13 cellular contexts compared by ENCODE assay signal in genomic region chr1:30901798-30902652, GRCh38. TPM values are rescaled to one million over a fixed set of nuclear protein-coding genes. Genes with fewer than 3 reads are reported as not detected.
DNase-seq lines count a peak whose midpoint lies in the region; ATAC-seq, FAIRE-seq and TF ChIP-seq lines count a peak whose summit lies in the region.
"Had no signal": no experiment of that assay in that cellular context is flagged by ENCODE, and none has a peak within 500 bp of the region (broad histone marks: within the 10 kb centered on the region; RNA-seq: fewer than 3 reads in every experiment).

No MANE protein-coding gene starts in this region.

- H4K5ac ChIP-seq in H1 (ENCODE audit: insufficient read length, low read depth, low read length) = no peak overlapping the region

- H3K4ac ChIP-seq in H1 (replicated peaks; ENCODE audit: insufficient read length, low read depth, low read length) = no peak overlapping the region

- H3K9ac ChIP-seq in H1 (replicated peaks in 1 of 4; ENCODE audit: extremely low read depth in 1 of 4, low read depth in 3 of 4, low read length in 3 of 4) = no peak overlapping the region

- H2BK15ac ChIP-seq in H1 (ENCODE audit: low read length) = 0 out of 2 replicates have a peak overlapping the region, but pooled peaks have one; percentile 3

- no peaks in the 10 kb centered on the region; the same call in 1 of the 2 replicates for H3K23me2 ChIP-seq in H1 (ENCODE audit: low read depth, low read length)

- TF ChIP-seq CTCF in Panc1 (IDR thresholded peaks at IDR 0.05) = no peak
- TF ChIP-seq CTCF in H1 (IDR thresholded peaks at IDR 0.05; ENCODE audit: control extremely low read depth in 1 of 3, insufficient read depth in 1 of 3, low read depth in 1 of 3, low read length in 3 of 3) = no peak
- TF ChIP-seq CTCF in lower lobe of right lung (IDR thresholded peaks at IDR 0.05) = no peak
- no peak for TF ChIP-seq CTCF in thoracic aorta (IDR thresholded peaks at IDR 0.05)

- no peak overlapping the region for H3K27ac ChIP-seq in Panc1 (ENCODE audit: low read length)
- no peak overlapping the region for H3K27ac ChIP-seq in H1 (ENCODE audit: low read depth, low read length)
- peak overlapping the region; percentile 60 for H3K27ac ChIP-seq in lower lobe of right lung
- peak overlapping the region; percentile 78 to 86 for H3K27ac ChIP-seq in thoracic aorta

- H4K91ac ChIP-seq in H1 (replicated peaks; ENCODE audit: insufficient read length, low read length) = no peak overlapping the region

- H3K4me2 ChIP-seq in H1 (ENCODE audit: insufficient read depth in 1 of 2, low read depth in 2 of 2, low read length in 2 of 2) = peak overlapping the region in 1 of 2 experiments; percentile 23; a peak in 1 of 4 replicates

- POLR2A ChIA-PET in Panc1 (lab: Charles Lee) = no interaction called here
- POLR2A ChIA-PET in H1 (lab: Charles Lee; ENCODE audit: partially characterized antibody) = interaction anchor here (0.7 to 1.2 kb wide), 2 partner anchors 8 to 30 kb away, joined by 3 read pairs; no protein-coding TSS in a partner anchor

- H4K8ac ChIP-seq in H1 (ENCODE audit: extremely low read depth, insufficient read depth, low read length) = no peak overlapping the region

- no peaks in the 10 kb centered on the region for H3K36me3 ChIP-seq in Panc1 (ENCODE audit: control insufficient read depth, insufficient read depth, low read length)
- H3K36me3 ChIP-seq in H1 (ENCODE audit: control insufficient read depth in 2 of 4, insufficient read depth in 4 of 4, low read length in 3 of 4) = no peaks in the 10 kb centered on the region
- no peaks in the 10 kb centered on the region for H3K36me3 ChIP-seq in lower lobe of right lung
- no peaks in the 10 kb centered on the region for H3K36me3 ChIP-seq in thoracic aorta

- peaks cover 17% of the 10 kb centered on the region for H3K4me1 ChIP-seq in Panc1 (ENCODE audit: control insufficient read depth, insufficient read depth, low read length)
- peaks cover 4 to 25% (median 11%) of the 10 kb centered on the region in 4 experiments for H3K4me1 ChIP-seq in H1 (replicated peaks in 1 of 4; ENCODE audit: control insufficient read depth in 3 of 4, insufficient read depth in 4 of 4, low read length in 3 of 4)
- H3K4me1 ChIP-seq in lower lobe of right lung = peaks cover 38% of the 10 kb centered on the region
- H3K4me1 ChIP-seq in thoracic aorta (ENCODE audit: control insufficient read depth in 1 of 2, low read depth in 2 of 2) = peaks cover 16 to 74% of the 10 kb centered on the region in 2 donors

- no peaks in the 10 kb centered on the region for H3K27me3 ChIP-seq in Panc1 (ENCODE audit: control insufficient read depth, insufficient read depth, low read length)
- H3K27me3 ChIP-seq in H1 (replicated peaks in 1 of 4; ENCODE audit: control insufficient read depth in 3 of 4, extremely low read depth in 1 of 4, insufficient read depth in 3 of 4, low read length in 3 of 4) = peaks cover 0 to 6% (median 3%) of the 10 kb centered on the region in 4 experiments; a peak in 3 of 7 replicates
- no peaks in the 10 kb centered on the region for H3K27me3 ChIP-seq in lower lobe of right lung (ENCODE audit: low read depth)
- no peaks in the 10 kb centered on the region for H3K27me3 ChIP-seq in thoracic aorta (replicated peaks; ENCODE audit: insufficient read depth)

- WGBS in H1 (ENCODE audit: extremely low coverage in 1 of 2, insufficient coverage in 1 of 2, insufficient read length in 1 of 2, insufficient replicate concordance in 2 of 2, low coverage in 1 of 2, low lambda C conversion rate in 2 of 2, missing lambda C conversion rate in 1 of 2), 2 experiments = 82% methylated on average over 8 of the region's 11 CpGs; no CpG with 5 or more reads in 1 of the 2 experiments

- H3K4me3 ChIP-seq in Panc1 (ENCODE audit: low read depth in 2 of 2, low read length in 2 of 2) = no peak overlapping the region
- no peak overlapping the region for H3K4me3 ChIP-seq in H1 (ENCODE audit: extremely low read depth in 1 of 4, insufficient read depth in 2 of 4, low read depth in 3 of 4, low read length in 4 of 4)
- no peak overlapping the region for H3K4me3 ChIP-seq in lower lobe of right lung
- peak overlapping the region; percentile 6 for H3K4me3 ChIP-seq in thoracic aorta

- H3K23ac ChIP-seq in H1 (ENCODE audit: insufficient read length) = no peak overlapping the region

- H3K14ac ChIP-seq in H1 (ENCODE audit: insufficient read length) = no peak overlapping the region

- TF ChIP-seq RAD21 in H1 (IDR thresholded peaks at IDR 0.05 in 1 of 2, conservative IDR thresholded peaks at IDR 0.05 in 1 of 2; ENCODE audit: low read depth in 2 of 2, low read length in 2 of 2) = no peak

- peaks cover 10 to 17% of the 10 kb centered on the region in 2 experiments for H4K20me1 ChIP-seq in H1 (replicated peaks in 1 of 2; ENCODE audit: control insufficient read depth in 1 of 2, insufficient read depth in 2 of 2, low read length in 2 of 2)

- FAIRE-seq in H1 (lab: Jason Lieb, UNC) = no peak
- FAIRE-seq: GM12891, islet of Langerhans had no signal

- H3K9me3 ChIP-seq in Panc1 (ENCODE audit: control insufficient read depth, insufficient read depth, low read depth, low read length) (no peaks in the 10 kb centered on the region), H1 (ENCODE audit: insufficient read depth in 2 of 2, low read depth in 1 of 2, low read length in 1 of 2) (no peaks in the 10 kb centered on the region), lower lobe of right lung (no peaks in the 10 kb centered on the region), thoracic aorta (no peaks in the 10 kb centered on the region)

- no peak for TF ChIP-seq POLR2A in H1 (IDR thresholded peaks at IDR 0.05; ENCODE audit: control extremely low read depth in 1 of 2, low read depth in 2 of 2, low read length in 2 of 2)

- 0 out of 2 replicates have a peak overlapping the region, but pooled peaks have one; percentile 48 for H2BK20ac ChIP-seq in H1 (ENCODE audit: low read length)

- ATAC-seq in Panc1 = 0 out of 2 replicates have a peak, but pooled peaks have one; percentile 5
- ATAC-seq in lower lobe of right lung = peak in 1 of 2 donors; percentile 35
- no peak for ATAC-seq in thoracic aorta (ENCODE audit: insufficient number of reproducible peaks, low FRiP score, low read depth)
- no peak for ATAC-seq in HG03571 (IDR thresholded peaks at IDR 0.05; ENCODE audit: unreplicated experiment)
- no peak for ATAC-seq in GM21576 (IDR thresholded peaks at IDR 0.05; ENCODE audit: unreplicated experiment)

- peak overlapping the region; percentile 76 for H3K18ac ChIP-seq in H1 (ENCODE audit: extremely low read depth, low read length)

- intact Hi-C loops in Panc1 (cut with micrococcal nuclease; ENCODE audit: unreplicated experiment) = no loop called here
- intact Hi-C loops in lower lobe of right lung (cut with DNase I) = no loop called here

- no peak overlapping the region for H3K56ac ChIP-seq in H1 (replicated peaks; ENCODE audit: insufficient read length, low read depth, low read length)

- H2BK120ac ChIP-seq in H1 (replicated peaks; ENCODE audit: low read depth, low read length) = no peak overlapping the region

- H2BK5ac ChIP-seq in H1 (ENCODE audit: low read depth, low read length) = peak overlapping the region; percentile 18; the same call in 1 of the 2 replicates

- in situ Hi-C loops in Panc1 (cut with HindIII; ENCODE audit: low pct_unique_long_range_greater_than_20kb, low sequenced_read_pairs) = loop anchor here (25.0 kb wide), 1 partner anchor 90 kb away; no protein-coding TSS in a partner anchor

- no TSS peak for BruUV-seq in Panc1 (replicated peaks; lab: Mats Ljungman, UMichigan)

- no peak for DNase-seq in Panc1 (ENCODE audit: low read depth, low spot score)
- no peak for DNase-seq in H1 (ENCODE audit: low read depth in 1 of 2, low spot score in 2 of 2)
- no peak for DNase-seq in lower lobe of right lung
- no peak for DNase-seq in thoracic aorta (ENCODE audit: low spot score)
- DNase-seq in activated gamma-delta T cell treated with Interleukin-2 at 50 U/mL for 16 hours = no peak
- no peak for DNase-seq in COLO829 (ENCODE audit: low spot score)
- DNase-seq: COR-L47; NCI-H146; NK-92 treated with Interleukin-12 subunit alpha and Interleukin-12 subunit beta, amount 100 ng/mL, for 24 hours had no signal

- H3K79me2 ChIP-seq in H1 (ENCODE audit: control insufficient read depth in 1 of 2, insufficient read depth in 2 of 2, low read length in 2 of 2) = peaks cover 0 to 8% of the 10 kb centered on the region in 2 experiments; a peak in 1 of 4 replicates

- no peak for TF ChIP-seq EP300 in H1 (IDR thresholded peaks at IDR 0.05; ENCODE audit: borderline replicate concordance in 1 of 2, low read depth in 2 of 2, low read length in 2 of 2)

- peaks cover 7% of the 10 kb centered on the region for H3K79me1 ChIP-seq in H1 (ENCODE audit: low read depth, low read length)

- H2BK12ac ChIP-seq in H1 (ENCODE audit: low read depth, low read length) = peak overlapping the region; percentile 90

- CTCF ChIA-PET in Panc1 (lab: Charles Lee) (no interaction called here), H1 (lab: Charles Lee; ENCODE audit: partially characterized antibody) (interaction anchor here (0.9 to 13.1 kb wide), 10 partner anchors 8 to 130 kb away, joined by 3 to 164 read pairs (median 4); no protein-coding TSS in a partner anchor)

- H2AFZ ChIP-seq in H1 (ENCODE audit: low read length) = no peak overlapping the region

- H2AK5ac ChIP-seq in H1 (ENCODE audit: low read depth, low read length) = 0 out of 2 replicates have a peak overlapping the region, but pooled peaks have one; percentile 19

TF ChIP-seq in H1, 55 proteins besides CTCF, POLR2A, EP300 and RAD21:
- TF ChIP-seq BRCA1 (IDR thresholded peaks at IDR 0.05; ENCODE audit: low read depth, low read length) (no peak), JUND (IDR thresholded peaks at IDR 0.05; ENCODE audit: low read length) (no peak), KDM1A (IDR thresholded peaks at IDR 0.05; ENCODE audit: borderline replicate concordance, low read length) (peak; percentile 80; the same call in 1 of the 2 replicates), HDAC2 (IDR thresholded peaks at IDR 0.05; ENCODE audit: borderline replicate concordance in 1 of 2, low read depth in 2 of 2, low read length in 2 of 2) (peak in 1 of 2 experiments; percentile 32; a peak in 1 of 4 replicates), YY1 (IDR thresholded peaks at IDR 0.05; ENCODE audit: low read depth, low read length) (peak; percentile 49; the same call in 1 of the 2 replicates)

RNA-seq across cellular contexts. Expression of gene SDC3, which starts 6.5 kb away (rescaled TPM):
- total RNA-seq in Panc1 (2021; ENCODE audit: unreplicated experiment) = 36.1 TPM
- polyA plus RNA-seq in Panc1 (2012; ENCODE audit: insufficient read length) = 32.5 TPM
- total RNA-seq in H1 (2021; fragmentation: NEBNext Ultra II Directional; extraction: Animal tissue kit (Norgen Biotek cat#: 25700)) = 26.8 and 27.0 TPM in 2 replicates
- 7.0 and 12.7 TPM in 2 replicates for polyA plus RNA-seq in H1 (2011; rRNA removed)
- polyA plus RNA-seq in H1 (2011; cell fraction: cytosol; rRNA removed) = 8.1 TPM
- 18.5 TPM for polyA plus RNA-seq in H1 (2011; cell fraction: nucleus; rRNA removed)
- polyA plus RNA-seq in H1 (2012, experiment 1 of 2) = 17.6 to 28.5 TPM (median 21.8 TPM) in 4 replicates
- 15.0 TPM for polyA plus RNA-seq in H1 (2012, experiment 2 of 2)
- 32.4 TPM for polyA plus RNA-seq in H1 (2013, experiment 1 of 2)
- polyA plus RNA-seq in H1 (2013, experiment 2 of 2) = 33.1 TPM
- polyA minus RNA-seq in H1 (2011; rRNA and poly(A)+ RNA removed) = 8.2 and 9.3 TPM in 2 replicates
- polyA minus RNA-seq in H1 (2011; cell fraction: cytosol; rRNA and poly(A)+ RNA removed) = 15.2 TPM
- polyA minus RNA-seq in H1 (2011; cell fraction: nucleus; rRNA and poly(A)+ RNA removed) = 12.0 TPM
- total RNA-seq in lower lobe of right lung = 43.5 TPM
- 10 to 100 TPM; 51.6 to 75.4 TPM for total RNA-seq in thoracic aorta

Comparison
In these comparisons a context has a peak if more than half of its experiments do, and no peak if none do; other contexts are left out.
1. H3K27ac ChIP-seq: peak in lower lobe of right lung (single experiment) and thoracic aorta (2 of 2); none in Panc1 (single experiment) and H1 (single experiment).